Comparison of ENCODE assay signal across 14 cellular contexts in genomic region chr20:40470313-40471260, GRCh38.
A peak's percentile ranks its signal among the peaks of the same experiment; 100 is the strongest.
DNase-seq lines count a peak whose midpoint lies in the region; ATAC-seq and TF ChIP-seq lines count a peak whose summit lies in the region.
"Had no signal": no experiment of that assay in that cellular context is flagged by ENCODE, and none has a peak within 500 bp of the region (broad histone marks: within the 10 kb centered on the region; RNA-seq: fewer than 3 reads in every experiment).

No MANE protein-coding gene starts in this region.

- no peak for TF ChIP-seq POLR2A in upper lobe of left lung (IDR thresholded peaks at IDR 0.05)

- peak overlapping the region; percentile 26 to 63 (median 51) for H3K27ac ChIP-seq in upper lobe of left lung
- H3K27ac ChIP-seq: A549 had no signal

- H3K4me3 ChIP-seq in upper lobe of left lung: no peak overlapping the region
- H3K4me3 ChIP-seq: A549, body of pancreas, gastrocnemius medialis had no signal

- peak; percentile 16 to 55 for DNase-seq in NOMO-1 (lab: John Stamatoyannopoulos, UW; ENCODE audit: unreplicated experiment in 2 of 2)
- no peak for DNase-seq in NOMO-1 treated with dmso at 0.1 percent for 144 hours (lab: John Stamatoyannopoulos, UW; ENCODE audit: unreplicated experiment)
- DNase-seq in fibroblast of peridontal ligament (ENCODE audit: extremely low read depth): peak; percentile 11
- DNase-seq in mucosa of gallbladder (ENCODE audit: low spot score): peak; percentile 14
- peak in 1 of 2 donors; percentile 65 for DNase-seq in upper lobe of left lung
- DNase-seq in T-helper 9 cell: no peak
- DNase-seq: activated CD4-positive, alpha-beta T cell treated with anti-CD3 and anti-CD28 coated beads, Interleukin-2, amount 50 U/mL, for 4 hours; NCI-H2171 treated with DMSO at 0.1 percent for 48 hours; T-helper 2 cell had no signal

- 77 to 78% methylated on average over 8 to 16 of the region's 16 CpGs for WGBS in upper lobe of left lung, 2 donors

- no peaks in the 10 kb centered on the region for H3K36me3 ChIP-seq in upper lobe of left lung
- H3K36me3 ChIP-seq: gastrocnemius medialis had no signal

- H3K4me1 ChIP-seq in upper lobe of left lung: peaks cover 6 to 11% (median 7%) of the 10 kb centered on the region in 4 donors
- H3K4me1 ChIP-seq: A549, body of pancreas had no signal

- no peaks in the 10 kb centered on the region for H3K27me3 ChIP-seq in upper lobe of left lung
- H3K27me3 ChIP-seq: body of pancreas, gastrocnemius medialis had no signal

- no peak for TF ChIP-seq CTCF in upper lobe of left lung (IDR thresholded peaks at IDR 0.05)

- no peaks in the 10 kb centered on the region for H3K9me3 ChIP-seq in upper lobe of left lung
- H3K9me3 ChIP-seq: A549, body of pancreas, gastrocnemius medialis had no signal

- TF ChIP-seq EP300 in upper lobe of left lung (IDR thresholded peaks at IDR 0.05): no peak

- ATAC-seq in upper lobe of left lung (ENCODE audit: low FRiP score in 2 of 2): peak in 1 of 2 donors; percentile 54
- ATAC-seq in HG03108 (IDR thresholded peaks at IDR 0.05; ENCODE audit: unreplicated experiment): no peak
- no peak for ATAC-seq in GM18873 (IDR thresholded peaks at IDR 0.05; ENCODE audit: low FRiP score, unreplicated experiment)
- ATAC-seq: body of pancreas had no signal

Comparison
In these comparisons a context has a peak if more than half of its experiments do, and no peak if none do; other contexts are left out.
1. DNase-seq: peak in NOMO-1 (2 of 2), fibroblast of peridontal ligament (single experiment) and mucosa of gallbladder (single experiment); none in NOMO-1 treated with dmso at 0.1 percent for 144 hours (single experiment) and T-helper 9 cell (single experiment).